8 cellular contexts compared by ENCODE assay signal in genomic region chr6:143427109-143427817, GRCh38. TPM values are rescaled to one million over a fixed set of nuclear protein-coding genes. Genes with fewer than 3 reads are reported as not detected.
DNase-seq lines count a peak whose midpoint lies in the region; ATAC-seq and TF ChIP-seq lines count a peak whose summit lies in the region.

No MANE protein-coding gene starts in this region.

- H3K27ac ChIP-seq in substantia nigra (ENCODE audit: low read depth, low read length, poor library complexity, severe bottlenecking): no peak overlapping the region

- no peak overlapping the region for H3K27ac Mint-ChIP-seq in activated T-cell treated with anti-CD3 and anti-CD28 coated beads, Interleukin-2, amount 50 U/mL, for 24 hours
- no peak overlapping the region for H3K27ac Mint-ChIP-seq in neural crest cell (ENCODE audit: unreplicated experiment)

- peak; percentile 100 for ATAC-seq in GM21447 (IDR thresholded peaks at IDR 0.05; ENCODE audit: unreplicated experiment)

- H3K4me1 Mint-ChIP-seq in activated T-cell treated with anti-CD3 and anti-CD28 coated beads, Interleukin-2, amount 50 U/mL, for 24 hours (ENCODE audit: low read depth): peaks cover 14% of the 10 kb centered on the region
- H3K4me1 Mint-ChIP-seq in neural crest cell: no peaks in the 10 kb centered on the region

- no peak overlapping the region for H3K4me3 Mint-ChIP-seq in activated T-cell treated with anti-CD3 and anti-CD28 coated beads, Interleukin-2, amount 50 U/mL, for 24 hours
- no peak overlapping the region for H3K4me3 Mint-ChIP-seq in neural crest cell

- no peaks in the 10 kb centered on the region for H3K27me3 Mint-ChIP-seq in activated T-cell treated with anti-CD3 and anti-CD28 coated beads, Interleukin-2, amount 50 U/mL, for 24 hours
- H3K27me3 Mint-ChIP-seq in neural crest cell (ENCODE audit: low read depth): no peaks in the 10 kb centered on the region

- no peaks in the 10 kb centered on the region for H3K9me3 Mint-ChIP-seq in activated T-cell treated with anti-CD3 and anti-CD28 coated beads, Interleukin-2, amount 50 U/mL, for 24 hours
- no peaks in the 10 kb centered on the region for H3K9me3 Mint-ChIP-seq in neural crest cell

- DNase-seq in DMS79 treated with DMSO at 0.1 percent for 48 hours (lab: John Stamatoyannopoulos, UW) (peak; percentile 78), HT-29 (ENCODE audit: low spot score) (peak; percentile 82), OCI-M1 (lab: John Stamatoyannopoulos, UW) (peak; percentile 83), fibroblast of gingiva (ENCODE audit: low read depth) (peak; percentile 95), neural crest cell (ENCODE audit: low read depth, low spot score) (peak; percentile 73), substantia nigra (lab: John Stamatoyannopoulos, UW) (peak in 43 of 49 donors; percentile 1 to 75 (median 43))
- peak; percentile 74 for DNase-seq in activated T-cell treated with anti-CD3 and anti-CD28 coated beads, Interleukin-2, amount 50 U/mL, for 24 hours

- TF ChIP-seq CTCF in neural crest cell (conservative IDR thresholded peaks at IDR 0.05): peak; percentile 99

- peaks cover 80% of the 10 kb centered on the region for H3K36me3 Mint-ChIP-seq in activated T-cell treated with anti-CD3 and anti-CD28 coated beads, Interleukin-2, amount 50 U/mL, for 24 hours (ENCODE audit: low read depth)
- H3K36me3 Mint-ChIP-seq in neural crest cell (ENCODE audit: low read depth): peaks cover 3% of the 10 kb centered on the region

RNA-seq across cellular contexts. Expression of gene ADAT2, which starts 23.2 kb away (rescaled TPM):
- total RNA-seq in HT-29 (2014; rRNA removed; shearing (Covaris generic)): 4.1 and 4.2 TPM in 2 replicates
- 10.1 and 11.3 TPM in 2 replicates for total RNA-seq in neural crest cell

RNA-seq across cellular contexts. Expression of gene PEX3, which starts 23.3 kb away (rescaled TPM):
- total RNA-seq in HT-29 (2014; rRNA removed; shearing (Covaris generic)): 10.5 and 17.0 TPM in 2 replicates
- 12.1 and 12.6 TPM in 2 replicates for total RNA-seq in neural crest cell

Comparison
In these comparisons a context has a peak if more than half of its experiments do, and no peak if none do; other contexts are left out.
1. DNase-seq: peak in every context shown above with its lines; median percentile 95 in fibroblast of gingiva; 83 in OCI-M1; 82 in HT-29; 78 in DMS79 treated with DMSO at 0.1 percent for 48 hours; 74 in activated T-cell treated with anti-CD3 and anti-CD28 coated beads, Interleukin-2, amount 50 U/mL, for 24 hours; 73 in neural crest cell; 43 in substantia nigra.